ENCODE assay signal across 22 cellular contexts in genomic region chr12:78622529-78623221, GRCh38.
"Had no signal": no experiment of that assay in that cellular context is flagged by ENCODE, and none has a peak within 500 bp of the region (broad histone marks: within the 10 kb centered on the region; RNA-seq: fewer than 3 reads in every experiment).

No MANE protein-coding gene starts in this region.

- H3K4me1 ChIP-seq: gastrocnemius medialis, psoas muscle, right lobe of liver had no signal

- DNase-seq: activated CD4-positive, alpha-beta T cell treated with anti-CD3 and anti-CD28 coated beads, Interleukin-2, amount 50 U/mL, for 1 hour; activated CD4-positive, CD25-positive, alpha-beta regulatory T cell treated with anti-CD3 and anti-CD28 coated beads, Interleukin-2, amount 50 U/mL, for 72 hours; activated CD8-positive, alpha-beta memory T cell treated with anti-CD3 and anti-CD28 coated beads for 24 hours; activated CD8-positive, alpha-beta memory T cell treated with anti-CD3 and anti-CD28 coated beads, Interleukin-2, amount 50 U/mL, for 48 hours; activated effector memory CD4-positive, alpha-beta T cell treated with anti-CD3 and anti-CD28 coated beads, Interleukin-2, amount 50 U/mL, for 16 hours; activated naive CD4-positive, alpha-beta T cell treated with anti-CD3 and anti-CD28 coated beads, Interleukin-2, amount 50 U/mL, for 16 hours; activated T-cell treated with anti-CD3 and anti-CD28 coated beads, Interleukin-2, amount 50 U/mL, for 72 hours; aorta; gastrocnemius medialis; head of caudate nucleus; ovary; psoas muscle; right lobe of liver; stimulated activated CD4-positive, alpha-beta T cell treated with anti-CD3 and anti-CD28 coated beads, Interleukin-4, amount 100 ng/mL, for 24 hours; stimulated activated naive B cell treated with anti-CD40 and anti-IgM and Interleukin-4, amounts not matched to agents 10 μg/mL and 1 μg/mL and 100 μg/mL, for 72 hours had no signal

- H3K36me3 ChIP-seq: gastrocnemius medialis, ovary, right lobe of liver had no signal

- ATAC-seq: activated T-cell treated with anti-CD3 and anti-CD28 coated beads, Interleukin-2, amount 50 U/mL, for 72 hours; esophagus mucosa; gastrocnemius medialis; left lobe of liver; psoas muscle; right lobe of liver; stimulated activated naive B cell treated with anti-CD40 and anti-IgM and Interleukin-4, amounts not matched to agents 10 μg/mL and 1 μg/mL and 100 μg/mL, for 72 hours had no signal

- H3K27ac Mint-ChIP-seq: activated T-cell treated with anti-CD3 and anti-CD28 coated beads, Interleukin-2, amount 50 U/mL, for 72 hours; stimulated activated naive B cell treated with anti-CD40 and anti-IgM and Interleukin-4, amounts not matched to agents 10 μg/mL and 1 μg/mL and 100 μg/mL, for 72 hours had no signal

- H3K27me3 Mint-ChIP-seq: central memory CD8-positive, alpha-beta T cell; stimulated activated naive B cell treated with anti-CD40 and anti-IgM and Interleukin-4, amounts not matched to agents 10 μg/mL and 1 μg/mL and 100 μg/mL, for 72 hours had no signal

- H3K27me3 ChIP-seq: gastrocnemius medialis, ovary, right lobe of liver had no signal

- H3K4me1 Mint-ChIP-seq: central memory CD8-positive, alpha-beta T cell; stimulated activated naive B cell treated with anti-CD40 and anti-IgM and Interleukin-4, amounts not matched to agents 10 μg/mL and 1 μg/mL and 100 μg/mL, for 72 hours had no signal

- H3K4me3 ChIP-seq: coronary artery, gastrocnemius medialis, lung, ovary, psoas muscle, right lobe of liver had no signal

- H3K9me3 Mint-ChIP-seq: nephron had no signal

- H3K4me3 Mint-ChIP-seq: activated T-cell treated with anti-CD3 and anti-CD28 coated beads, Interleukin-2, amount 50 U/mL, for 72 hours; central memory CD8-positive, alpha-beta T cell; nephron; stimulated activated naive B cell treated with anti-CD40 and anti-IgM and Interleukin-4, amounts not matched to agents 10 μg/mL and 1 μg/mL and 100 μg/mL, for 72 hours had no signal

- H3K27ac ChIP-seq: coronary artery, gastrocnemius medialis, ovary, psoas muscle, right lobe of liver, VCaP had no signal

- H3K36me3 Mint-ChIP-seq: stimulated activated naive B cell treated with anti-CD40 and anti-IgM and Interleukin-4, amounts not matched to agents 10 μg/mL and 1 μg/mL and 100 μg/mL, for 72 hours had no signal

- H3K9me3 ChIP-seq: gastrocnemius medialis, ovary, psoas muscle, right lobe of liver had no signal
